ENCODE assay signal across 8 cellular contexts in the genomic region with DNA sequence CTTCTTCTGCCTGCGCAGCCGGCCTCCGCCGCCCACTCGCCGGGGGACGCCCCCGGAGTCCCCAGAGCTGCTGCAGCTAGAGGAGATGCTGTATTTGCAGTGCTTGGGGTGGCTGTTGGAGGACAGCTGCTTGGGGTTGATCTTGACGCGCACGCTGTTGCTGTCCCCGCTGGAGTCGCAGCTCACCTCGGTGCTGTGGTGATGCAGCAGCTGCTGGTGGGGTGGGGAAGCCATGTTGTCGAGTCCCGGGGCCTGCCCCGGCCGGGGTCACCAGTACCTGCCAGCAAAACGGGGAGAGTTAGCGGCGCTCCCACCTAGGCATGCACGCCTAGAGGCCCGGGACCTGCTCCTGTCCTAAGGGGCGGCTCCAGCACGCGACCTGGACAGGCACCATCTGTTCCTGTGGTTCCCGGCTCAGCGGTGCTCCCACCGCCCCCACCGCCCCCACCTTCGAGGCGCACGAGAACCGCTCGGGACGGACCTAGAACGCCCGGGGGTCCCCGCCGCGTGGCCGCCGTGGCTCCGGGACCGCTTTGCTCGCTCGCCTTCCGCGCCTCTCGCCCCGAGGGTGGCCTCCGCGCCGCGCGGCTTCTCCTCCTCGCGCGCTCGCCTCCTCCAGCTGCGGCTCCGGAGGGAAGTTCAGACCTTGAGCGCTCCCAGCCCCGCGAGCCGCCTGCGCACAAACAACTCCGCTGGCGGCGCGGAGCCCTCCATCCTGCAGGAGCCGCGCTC. TPM values are rescaled to one million over a fixed set of nuclear protein-coding genes. Genes with fewer than 3 reads are reported as not detected.
DNase-seq lines count a peak whose midpoint lies in the region; ATAC-seq and TF ChIP-seq lines count a peak whose summit lies in the region.

No MANE protein-coding gene starts in this region.

- H3K27ac Mint-ChIP-seq in natural killer cell treated with Interleukin-12 subunit alpha and Interleukin-12 subunit beta and Interleukin-15 and Interleukin-18, amount 100 ng/mL, for 72 hours, result no peak overlapping the region

- peaks cover 6% of the 10 kb centered on the region for H3K36me3 ChIP-seq in fibroblast of lung (ENCODE audit: control insufficient read depth, insufficient read depth, low read length)
- no peaks in the 10 kb centered on the region for H3K36me3 ChIP-seq in tibial artery

- peaks cover 44% of the 10 kb centered on the region in 2 donors for H3K4me1 Mint-ChIP-seq in natural killer cell treated with Interleukin-12 subunit alpha and Interleukin-12 subunit beta and Interleukin-15 and Interleukin-18, amount 100 ng/mL, for 72 hours (ENCODE audit: low read depth in 2 of 2)

- no peaks in the 10 kb centered on the region for H3K27me3 Mint-ChIP-seq in natural killer cell treated with Interleukin-12 subunit alpha and Interleukin-12 subunit beta and Interleukin-15 and Interleukin-18, amount 100 ng/mL, for 72 hours

- TF ChIP-seq CTCF in fibroblast of lung (conservative IDR thresholded peaks at IDR 0.05 in 1 of 2, IDR thresholded peaks at IDR 0.05 in 1 of 2; ENCODE audit: low read depth in 1 of 2, low read length in 2 of 2) (no peak), tibial artery (IDR thresholded peaks at IDR 0.05) (no peak)

- H3K79me2 ChIP-seq in fibroblast of lung (ENCODE audit: control insufficient read depth, insufficient read depth, low read length), result peaks cover 43% of the 10 kb centered on the region

- H3K4me2 ChIP-seq in fibroblast of lung (ENCODE audit: extremely low read depth, insufficient read depth, low read length), result peak overlapping the region; percentile 89

- peak overlapping the region; percentile 20 for H3K27ac ChIP-seq in fibroblast of lung (ENCODE audit: insufficient read depth, low read length)
- H3K27ac ChIP-seq in tibial artery, result peak overlapping the region; percentile 70 to 78

- peak; percentile 25 for ATAC-seq in HG02678 (IDR thresholded peaks at IDR 0.05; ENCODE audit: unreplicated experiment)
- peak; percentile 55 to 63 for ATAC-seq in natural killer cell treated with Interleukin-12 subunit alpha and Interleukin-12 subunit beta and Interleukin-15 and Interleukin-18, amount 100 ng/mL, for 72 hours

- intact Hi-C loops in tibial artery (cut with DNase I; ENCODE audit: low total_unique reads), result loop anchor here (5.0 to 10.0 kb wide), 4 partner anchors 67 to 137 kb away; no protein-coding TSS in a partner anchor

- peak; percentile 59 for DNase-seq in ELF-1 (ENCODE audit: low read depth, low spot score)
- DNase-seq in NCI-H748 (lab: John Stamatoyannopoulos, UW; ENCODE audit: unreplicated experiment), result peak; percentile 66
- DNase-seq in activated T-cell treated with anti-CD3 and anti-CD28 coated beads, Interleukin-2, amount 50 U/mL, for 48 hours, result peak; percentile 55 to 68
- DNase-seq in fibroblast of lung (ENCODE audit: low read depth in 2 of 2), result peak; percentile 70 to 78
- peak; percentile 69 for DNase-seq in natural killer cell treated with Interleukin-12 subunit alpha and Interleukin-12 subunit beta and Interleukin-15 and Interleukin-18, amount 100 ng/mL, for 72 hours (ENCODE audit: low spot score)
- DNase-seq in tibial artery, result peak; percentile 49 to 76
- no peak for DNase-seq in medulla oblongata (ENCODE audit: extremely low spot score)

- H3K4me1 ChIP-seq in fibroblast of lung (ENCODE audit: control insufficient read depth, extremely low read depth, insufficient read depth, low read length) (peaks cover 18% of the 10 kb centered on the region), tibial artery (peaks cover 0 to 46% (median 33%) of the 10 kb centered on the region in 4 donors)

- H3K9me3 ChIP-seq in fibroblast of lung (ENCODE audit: control insufficient read depth, insufficient read depth, low read depth, low read length) (no peaks in the 10 kb centered on the region), tibial artery (no peaks in the 10 kb centered on the region)

- no peaks in the 10 kb centered on the region for H3K9me3 Mint-ChIP-seq in natural killer cell treated with Interleukin-12 subunit alpha and Interleukin-12 subunit beta and Interleukin-15 and Interleukin-18, amount 100 ng/mL, for 72 hours

- peaks cover 8% of the 10 kb centered on the region for H3K36me3 Mint-ChIP-seq in natural killer cell treated with Interleukin-12 subunit alpha and Interleukin-12 subunit beta and Interleukin-15 and Interleukin-18, amount 100 ng/mL, for 72 hours

- no peaks in the 10 kb centered on the region for H4K20me1 ChIP-seq in fibroblast of lung (ENCODE audit: control insufficient read depth, extremely low read depth, insufficient read depth, low read length)

- H2AFZ ChIP-seq in fibroblast of lung (ENCODE audit: low read length), result peak overlapping the region; percentile 3

- H3K27me3 ChIP-seq in fibroblast of lung (ENCODE audit: control insufficient read depth, insufficient read depth, low read length), result no peaks in the 10 kb centered on the region
- H3K27me3 ChIP-seq in tibial artery, result no peaks in the 10 kb centered on the region

- H3K4me3 ChIP-seq in fibroblast of lung (replicated peaks in 1 of 4; ENCODE audit: control extremely low read depth in 1 of 4, insufficient read depth in 1 of 4, low read depth in 3 of 4, low read length in 4 of 4) (peak overlapping the region; percentile 41 to 63 (median 57)), tibial artery (peak overlapping the region; percentile 68 to 72)

- peak overlapping the region; percentile 82 for H3K4me3 Mint-ChIP-seq in natural killer cell treated with Interleukin-12 subunit alpha and Interleukin-12 subunit beta and Interleukin-15 and Interleukin-18, amount 100 ng/mL, for 72 hours

- peak overlapping the region; percentile 59 for H3K9ac ChIP-seq in fibroblast of lung (ENCODE audit: insufficient read depth, low read length)

RNA-seq across cellular contexts. Expression of a gene that starts 0.9 kb away (rescaled TPM):
- 21.6 and 37.0 TPM in 2 replicates for total RNA-seq in fibroblast of lung
- polyA plus RNA-seq in fibroblast of lung, result 21.1 and 22.1 TPM in 2 replicates
- polyA plus RNA-seq in fibroblast of lung (2012), result 18.0 and 23.8 TPM in 2 replicates
- polyA minus RNA-seq in fibroblast of lung (ENCODE audit: low replicate concordance), result 66.0 and 80.8 TPM in 2 replicates
- total RNA-seq in natural killer cell treated with Interleukin-12 subunit alpha and Interleukin-12 subunit beta and Interleukin-15 and Interleukin-18, amount 100 ng/mL, for 72 hours, result 10 to 100 TPM; 11.1 to 23.6 TPM
